19 cellular contexts compared by ENCODE assay signal in the genomic region with DNA sequence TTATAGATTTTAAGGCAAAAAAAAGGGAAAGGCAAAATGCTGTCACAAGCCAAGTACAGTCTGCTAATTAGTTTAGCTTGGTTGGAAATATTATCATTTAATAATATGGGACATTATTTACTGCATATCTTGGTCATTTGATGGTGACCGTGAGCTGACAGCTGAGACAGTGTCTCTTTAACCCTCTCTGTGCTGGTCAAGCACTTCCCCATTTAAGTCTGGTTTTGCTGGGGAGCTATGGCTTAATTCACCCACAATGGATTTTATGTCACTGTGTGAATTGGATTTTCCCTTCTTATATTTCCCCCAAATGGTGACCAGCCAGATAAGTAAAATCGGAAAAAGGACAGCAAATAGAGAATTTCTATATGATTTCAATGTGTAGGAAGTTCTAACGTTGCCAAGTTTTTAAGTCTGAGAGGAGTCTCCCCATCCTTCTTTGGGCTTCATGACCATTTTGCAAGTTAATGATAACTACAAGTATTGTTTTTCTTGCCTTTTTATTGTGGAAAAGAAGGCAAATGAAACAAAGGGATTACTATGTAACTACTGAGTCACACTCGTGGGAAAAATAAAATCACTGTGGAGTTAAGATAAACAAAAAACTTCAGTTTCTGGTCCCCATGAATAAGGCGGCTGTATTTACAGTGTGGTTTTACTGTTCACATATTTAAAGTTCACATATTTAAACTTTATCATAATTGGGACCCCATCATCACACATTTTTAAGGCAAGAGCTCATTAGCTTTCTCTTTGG.
DNase-seq lines count a peak whose midpoint lies in the region; ATAC-seq, FAIRE-seq and TF ChIP-seq lines count a peak whose summit lies in the region.
"Had no signal": no experiment of that assay in that cellular context is flagged by ENCODE, and none has a peak within 500 bp of the region (broad histone marks: within the 10 kb centered on the region; RNA-seq: fewer than 3 reads in every experiment).

No MANE protein-coding gene starts in this region.

- H3K27me3 ChIP-seq in GM12878 (replicated peaks in 1 of 2; ENCODE audit: control insufficient read depth in 2 of 2, insufficient read depth in 2 of 2, low read length in 1 of 2): no peaks in the 10 kb centered on the region
- H3K27me3 ChIP-seq: BLaER1, SJCRH30 had no signal

- in situ Hi-C loops in GM12878 (cut with MboI): no loop called here

- H3K9ac ChIP-seq in GM12878 (ENCODE audit: control insufficient read depth, insufficient read depth, low read length): no peak overlapping the region
- H3K9ac ChIP-seq: BLaER1 had no signal

- no peaks in the 10 kb centered on the region for H3K4me1 ChIP-seq in GM12878 (ENCODE audit: control insufficient read depth, insufficient read depth, low read length)
- H3K4me1 ChIP-seq: BLaER1 had no signal

- BruUV-seq in GM12878 (replicated peaks; lab: Mats Ljungman, UMichigan): no TSS peak

- RAD21 ChIA-PET in GM12878 (lab: Charles Lee; ENCODE audit: unreplicated experiment): no interaction called here

- H4K20me1 ChIP-seq in GM12878 (ENCODE audit: control insufficient read depth, insufficient read depth): no peaks in the 10 kb centered on the region
- H4K20me1 ChIP-seq: BLaER1 had no signal

- 3% methylated on average over 5 of the region's 5 CpGs for WGBS in GM12878 (ENCODE audit: insufficient coverage, insufficient replicate concordance, low lambda C conversion rate, missing lambda C conversion rate)

- no peak for TF ChIP-seq EP300 in GM12878 (IDR thresholded peaks at IDR 0.05; ENCODE audit: borderline replicate concordance in 1 of 2, control insufficient read depth in 1 of 2, low read depth in 2 of 2, low read length in 2 of 2)

- no peak overlapping the region for H3K4me2 ChIP-seq in GM12878 (ENCODE audit: control insufficient read depth, insufficient read depth)
- H3K4me2 ChIP-seq: BLaER1 had no signal

- H3K36me3 ChIP-seq in GM12878 (ENCODE audit: control insufficient read depth in 2 of 2, insufficient read depth in 2 of 2, low read length in 1 of 2): no peaks in the 10 kb centered on the region
- H3K36me3 ChIP-seq: BLaER1, SJCRH30 had no signal

- DNase-seq in Daoy (ENCODE audit: low read depth): peak; percentile 30
- DNase-seq in MV-4-11 (lab: John Stamatoyannopoulos, UW): peak; percentile 17
- DNase-seq in GM12878 (ENCODE audit: low read depth, low spot score): no peak
- peak; percentile 60 for DNase-seq in kidney glomerular epithelial cell (lab: John Stamatoyannopoulos, UW)
- no peak for DNase-seq in activated naive CD4-positive, alpha-beta T cell treated with anti-CD3 and anti-CD28 coated beads, Interleukin-2, amount 50 U/mL, for 16 hours
- DNase-seq in SIG-M5 treated with dmso at 0.1 percent for 504 hours (lab: John Stamatoyannopoulos, UW; ENCODE audit: unreplicated experiment): no peak
- no peak for DNase-seq in omental fat pad (ENCODE audit: low spot score)
- DNase-seq: CD8-positive, alpha-beta T cell; KG1; NCI-H1105 treated with DMSO at 0.1 percent for 48 hours; NCI-H187 treated with DMSO at 0.1 percent for 48 hours; NCI-H345; NK-92 treated with Interleukin-12 subunit alpha and Interleukin-12 subunit beta, amount 100 ng/mL, for 24 hours; SJCRH30 had no signal

- no peaks in the 10 kb centered on the region for H3K9me3 ChIP-seq in GM12878 (replicated peaks; ENCODE audit: control insufficient read depth, insufficient read depth, low read length)
- H3K9me3 ChIP-seq: BLaER1, SJCRH30 had no signal

- no peak overlapping the region for H2AFZ ChIP-seq in GM12878 (ENCODE audit: control insufficient read depth, low read depth, low read length)

- ATAC-seq in GM12878: no peak
- no peak for ATAC-seq in HG03097 (IDR thresholded peaks at IDR 0.05; ENCODE audit: low FRiP score, unreplicated experiment)
- ATAC-seq in omental fat pad (ENCODE audit: low FRiP score): no peak
- ATAC-seq: CD8-positive, alpha-beta T cell; HCT116 had no signal

- CTCF ChIA-PET in GM12878 (lab: Yijun Ruan, JAX): interaction anchor here (0.8 to 2.6 kb wide), 5 partner anchors 10 to 542 kb away, joined by 3 to 9 read pairs (median 4); no protein-coding TSS in a partner anchor

- no peak for FAIRE-seq in GM12878 (lab: Jason Lieb, UNC)
- FAIRE-seq: A204.1 had no signal

- H3K4me3 ChIP-seq in GM12878: no peak overlapping the region
- H3K4me3 ChIP-seq: BLaER1, SJCRH30 had no signal

- H3K27ac ChIP-seq in GM12878 (ENCODE audit: control insufficient read depth, insufficient read depth): no peak overlapping the region
- H3K27ac ChIP-seq: BLaER1, RWPE1, SJCRH30 had no signal

- intact Hi-C loops in GM12878 (cut with micrococcal nuclease; ENCODE audit: unreplicated experiment): loop anchor here (10.0 kb wide), 1 partner anchor 541 kb away; no protein-coding TSS in a partner anchor

- no peak for TF ChIP-seq RAD21 in GM12878 (IDR thresholded peaks at IDR 0.05; ENCODE audit: insufficient read depth, low read depth, low read length)

- H3K79me2 ChIP-seq in GM12878 (ENCODE audit: control insufficient read depth, insufficient read depth, low read length): no peaks in the 10 kb centered on the region

- no peak for TF ChIP-seq CTCF in GM12878 (IDR thresholded peaks at IDR 0.05 in 2 of 3, conservative IDR thresholded peaks at IDR 0.05 in 1 of 3; ENCODE audit: control insufficient read depth in 2 of 3, extremely low read depth in 1 of 3, insufficient read depth in 1 of 3, low read depth in 3 of 3, low read length in 3 of 3)
- no peak for TF ChIP-seq CTCF in omental fat pad (IDR thresholded peaks at IDR 0.05)

- SMC1A ChIA-PET in GM12878 (lab: Charles Lee; ENCODE audit: uncharacterized antibody, unreplicated experiment): interaction anchor here (0.9 to 1.6 kb wide), 4 partner anchors 10 to 18 kb away, joined by 3 to 5 read pairs (median 3); no protein-coding TSS in a partner anchor

- POLR2A ChIA-PET in GM12878 (lab: Charles Lee): interaction anchor here (0.6 kb wide), 1 partner anchor 254 kb away, joined by 5 read pairs; no protein-coding TSS in a partner anchor

- no peak for TF ChIP-seq POLR2A in GM12878 (IDR thresholded peaks at IDR 0.05; ENCODE audit: low read depth, low read length)

TF ChIP-seq in GM12878, 131 proteins besides CTCF, POLR2A, EP300 and RAD21:
- TF ChIP-seq SPI1 (IDR thresholded peaks at IDR 0.05; ENCODE audit: borderline replicate concordance, insufficient read depth, low read depth, low read length) (peak; percentile 35; the same call in 1 of the 2 replicates), SMC3 (IDR thresholded peaks at IDR 0.05; ENCODE audit: borderline replicate concordance, low read length) (no peak)

Comparison
In these comparisons a context has a peak if more than half of its experiments do, and no peak if none do; other contexts are left out.
1. DNase-seq: peak in Daoy (single experiment), MV-4-11 (single experiment) and kidney glomerular epithelial cell (single experiment); none in GM12878 (single experiment), activated naive CD4-positive, alpha-beta T cell treated with anti-CD3 and anti-CD28 coated beads, Interleukin-2, amount 50 U/mL, for 16 hours (single experiment), SIG-M5 treated with dmso at 0.1 percent for 504 hours (single experiment) and omental fat pad (single experiment).